ENCODE assay signal across 8 cellular contexts in genomic region chr2:240820014-240820606, GRCh38. TPM values are rescaled to one million over a fixed set of nuclear protein-coding genes. Genes with fewer than 3 reads are reported as not detected.
DNase-seq lines count a peak whose midpoint lies in the region; ATAC-seq and TF ChIP-seq lines count a peak whose summit lies in the region.

A gene with protein sequence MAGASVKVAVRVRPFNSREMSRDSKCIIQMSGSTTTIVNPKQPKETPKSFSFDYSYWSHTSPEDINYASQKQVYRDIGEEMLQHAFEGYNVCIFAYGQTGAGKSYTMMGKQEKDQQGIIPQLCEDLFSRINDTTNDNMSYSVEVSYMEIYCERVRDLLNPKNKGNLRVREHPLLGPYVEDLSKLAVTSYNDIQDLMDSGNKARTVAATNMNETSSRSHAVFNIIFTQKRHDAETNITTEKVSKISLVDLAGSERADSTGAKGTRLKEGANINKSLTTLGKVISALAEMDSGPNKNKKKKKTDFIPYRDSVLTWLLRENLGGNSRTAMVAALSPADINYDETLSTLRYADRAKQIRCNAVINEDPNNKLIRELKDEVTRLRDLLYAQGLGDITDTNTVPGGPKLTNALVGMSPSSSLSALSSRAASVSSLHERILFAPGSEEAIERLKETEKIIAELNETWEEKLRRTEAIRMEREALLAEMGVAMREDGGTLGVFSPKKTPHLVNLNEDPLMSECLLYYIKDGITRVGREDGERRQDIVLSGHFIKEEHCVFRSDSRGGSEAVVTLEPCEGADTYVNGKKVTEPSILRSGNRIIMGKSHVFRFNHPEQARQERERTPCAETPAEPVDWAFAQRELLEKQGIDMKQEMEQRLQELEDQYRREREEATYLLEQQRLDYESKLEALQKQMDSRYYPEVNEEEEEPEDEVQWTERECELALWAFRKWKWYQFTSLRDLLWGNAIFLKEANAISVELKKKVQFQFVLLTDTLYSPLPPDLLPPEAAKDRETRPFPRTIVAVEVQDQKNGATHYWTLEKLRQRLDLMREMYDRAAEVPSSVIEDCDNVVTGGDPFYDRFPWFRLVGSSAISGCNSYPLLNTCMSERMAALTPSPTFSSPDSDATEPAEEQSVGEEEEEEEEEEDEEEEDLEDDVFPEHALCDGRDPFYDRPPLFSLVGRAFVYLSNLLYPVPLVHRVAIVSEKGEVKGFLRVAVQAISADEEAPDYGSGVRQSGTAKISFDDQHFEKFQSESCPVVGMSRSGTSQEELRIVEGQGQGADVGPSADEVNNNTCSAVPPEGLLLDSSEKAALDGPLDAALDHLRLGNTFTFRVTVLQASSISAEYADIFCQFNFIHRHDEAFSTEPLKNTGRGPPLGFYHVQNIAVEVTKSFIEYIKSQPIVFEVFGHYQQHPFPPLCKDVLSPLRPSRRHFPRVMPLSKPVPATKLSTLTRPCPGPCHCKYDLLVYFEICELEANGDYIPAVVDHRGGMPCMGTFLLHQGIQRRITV (N-terminal part only) (minus strand): TSS chr2:240820219. CDS start chr2:240797752, 22,467 bp downstream.

- ATAC-seq in GM19455 (IDR thresholded peaks at IDR 0.05; ENCODE audit: unreplicated experiment) (no peak), GM19023 (IDR thresholded peaks at IDR 0.05; ENCODE audit: unreplicated experiment) (no peak)

- H3K36me3 Mint-ChIP-seq in activated naive CD4-positive, alpha-beta T cell treated with anti-CD3 and anti-CD28 coated beads, Interleukin-2, amount 10 ng/mL, durations not matched to agents 7 days and 5 days = no peaks in the 10 kb centered on the region

- TF ChIP-seq CTCF in kidney epithelial cell (IDR thresholded peaks at IDR 0.05; ENCODE audit: insufficient read depth, low read length, poor library complexity, severe bottlenecking) (no peak), tibial nerve (IDR thresholded peaks at IDR 0.05) (no peak)

- H3K4me3 ChIP-seq in BLaER1 treated with 17β-estradiol and CSF1 and Interleukin-3, amounts not matched to agents 10 nM and 100 nM = peak within 1 kb of the TSS; percentile 16 to 59 (median 40); a peak in 17 of 20 replicates
- H3K4me3 ChIP-seq in kidney epithelial cell (ENCODE audit: low read depth, low read length) (peak within 1 kb of the TSS; percentile 45), tibial nerve (peak within 1 kb of the TSS; percentile 26 to 62 (median 32))

- H3K9ac ChIP-seq in BLaER1 treated with 17β-estradiol and CSF1 and Interleukin-3, amounts not matched to agents 10 nM and 100 nM = peak within 1 kb of the TSS in 1 of 11 experiments; percentile 39; a peak in 2 of 22 replicates

- peaks cover 0 to 33% (median 14%) of the 10 kb centered on the region in 11 experiments; a peak in 14 of 22 replicates for H4K20me1 ChIP-seq in BLaER1 treated with 17β-estradiol and CSF1 and Interleukin-3, amounts not matched to agents 10 nM and 100 nM

- 0 to 1% methylated on average over 18 to 25 of the region's 93 CpGs for WGBS in tibial nerve, 2 donors

- peak; percentile 56 to 63 for TF ChIP-seq POLR2A in tibial nerve (IDR thresholded peaks at IDR 0.05)

- peak; percentile 87 to 99 (median 98) for DNase-seq in NCI-H1417 (lab: John Stamatoyannopoulos, UW)
- DNase-seq in activated naive CD4-positive, alpha-beta T cell treated with anti-CD3 and anti-CD28 coated beads, Interleukin-2, amount 10 ng/mL, durations not matched to agents 7 days and 5 days = no peak
- no peak for DNase-seq in kidney epithelial cell (ENCODE audit: low read depth)
- DNase-seq in tibial nerve (ENCODE audit: low spot score in 2 of 2) = no peak
- DNase-seq in NAMALWA (ENCODE audit: low spot score) = no peak

- no peaks in the 10 kb centered on the region for H3K9me3 Mint-ChIP-seq in activated naive CD4-positive, alpha-beta T cell treated with anti-CD3 and anti-CD28 coated beads, Interleukin-2, amount 10 ng/mL, durations not matched to agents 7 days and 5 days

- peaks cover 71 to 90% (median 87%) of the 10 kb centered on the region in 11 experiments for H3K27me3 ChIP-seq in BLaER1 treated with 17β-estradiol and CSF1 and Interleukin-3, amounts not matched to agents 10 nM and 100 nM
- H3K27me3 ChIP-seq in kidney epithelial cell (ENCODE audit: control insufficient read depth, insufficient read depth, low read length) (peaks cover 56% of the 10 kb centered on the region), tibial nerve (peaks cover 0 to 72% of the 10 kb centered on the region in 2 donors)

- H3K9me3 ChIP-seq in BLaER1 treated with 17β-estradiol and CSF1 and Interleukin-3, amounts not matched to agents 10 nM and 100 nM (replicated peaks in 1 of 11) = peaks cover 17 to 25% (median 21%) of the 10 kb centered on the region in 11 experiments
- peaks cover 0 to 10% (median 0%) of the 10 kb centered on the region in 4 donors for H3K9me3 ChIP-seq in tibial nerve

- H3K4me3 Mint-ChIP-seq in activated naive CD4-positive, alpha-beta T cell treated with anti-CD3 and anti-CD28 coated beads, Interleukin-2, amount 10 ng/mL, durations not matched to agents 7 days and 5 days = peak within 1 kb of the TSS; percentile 52

- TF ChIP-seq EP300 in tibial nerve (IDR thresholded peaks at IDR 0.05) = no peak

- no peak within 1 kb of the TSS for H3K27ac ChIP-seq in BLaER1 treated with 17β-estradiol and CSF1 and Interleukin-3, amounts not matched to agents 10 nM and 100 nM
- H3K27ac ChIP-seq in tibial nerve = peak within 1 kb of the TSS; percentile 64 to 91 (median 68)

- CTCF ChIA-PET in activated naive CD4-positive, alpha-beta T cell treated with anti-CD3 and anti-CD28 coated beads, Interleukin-2, amount 10 ng/mL, durations not matched to agents 7 days and 5 days (lab: Charles Lee) = no interaction called here

- peaks cover 84% of the 10 kb centered on the region for H3K27me3 Mint-ChIP-seq in activated naive CD4-positive, alpha-beta T cell treated with anti-CD3 and anti-CD28 coated beads, Interleukin-2, amount 10 ng/mL, durations not matched to agents 7 days and 5 days

- H3K4me1 ChIP-seq in BLaER1 treated with 17β-estradiol and CSF1 and Interleukin-3, amounts not matched to agents 10 nM and 100 nM = peaks cover 4 to 20% (median 14%) of the 10 kb centered on the region in 10 experiments; a peak in 17 of 20 replicates
- H3K4me1 ChIP-seq in tibial nerve = peaks cover 0 to 30% (median 8%) of the 10 kb centered on the region in 4 donors

- peaks cover 12% of the 10 kb centered on the region for H3K4me1 Mint-ChIP-seq in activated naive CD4-positive, alpha-beta T cell treated with anti-CD3 and anti-CD28 coated beads, Interleukin-2, amount 10 ng/mL, durations not matched to agents 7 days and 5 days

- peaks cover 0 to 6% (median 0%) of the 10 kb centered on the region in 11 experiments; a peak in 1 of 22 replicates for H3K36me3 ChIP-seq in BLaER1 treated with 17β-estradiol and CSF1 and Interleukin-3, amounts not matched to agents 10 nM and 100 nM
- H3K36me3 ChIP-seq in kidney epithelial cell (ENCODE audit: control insufficient read depth, insufficient read depth, low read length) (no peaks in the 10 kb centered on the region), tibial nerve (peaks cover 0 to 2% (median 0%) of the 10 kb centered on the region in 3 donors)

- H3K4me2 ChIP-seq in BLaER1 treated with 17β-estradiol and CSF1 and Interleukin-3, amounts not matched to agents 10 nM and 100 nM = peak within 1 kb of the TSS; percentile 52 to 81 (median 74)

- H3K27ac Mint-ChIP-seq in activated naive CD4-positive, alpha-beta T cell treated with anti-CD3 and anti-CD28 coated beads, Interleukin-2, amount 10 ng/mL, durations not matched to agents 7 days and 5 days = no peak within 1 kb of the TSS

RNA-seq across cellular contexts. Expression of the gene that starts here (rescaled TPM):
- total RNA-seq in kidney epithelial cell = 178 and 203 TPM in 2 replicates
- 10 to 100 TPM; 31.9 to 82.2 (median 45.3) TPM for total RNA-seq in tibial nerve

Comparison
In these comparisons a context has a peak if more than half of its experiments do, and no peak if none do; other contexts are left out.
1. H3K27ac ChIP-seq: peak in tibial nerve (4 of 4); none in BLaER1 treated with 17β-estradiol and CSF1 and Interleukin-3, amounts not matched to agents 10 nM and 100 nM (0 of 11).
2. DNase-seq: peak in NCI-H1417 (3 of 3); none in activated naive CD4-positive, alpha-beta T cell treated with anti-CD3 and anti-CD28 coated beads, Interleukin-2, amount 10 ng/mL, durations not matched to agents 7 days and 5 days (single experiment), kidney epithelial cell (single experiment), tibial nerve (0 of 2) and NAMALWA (single experiment).
3. Peak in every context shown above with its lines, with median percentiles within 50 percentile points of each other: H3K4me3 ChIP-seq.